14 cellular contexts compared by ENCODE assay signal in the genomic region with DNA sequence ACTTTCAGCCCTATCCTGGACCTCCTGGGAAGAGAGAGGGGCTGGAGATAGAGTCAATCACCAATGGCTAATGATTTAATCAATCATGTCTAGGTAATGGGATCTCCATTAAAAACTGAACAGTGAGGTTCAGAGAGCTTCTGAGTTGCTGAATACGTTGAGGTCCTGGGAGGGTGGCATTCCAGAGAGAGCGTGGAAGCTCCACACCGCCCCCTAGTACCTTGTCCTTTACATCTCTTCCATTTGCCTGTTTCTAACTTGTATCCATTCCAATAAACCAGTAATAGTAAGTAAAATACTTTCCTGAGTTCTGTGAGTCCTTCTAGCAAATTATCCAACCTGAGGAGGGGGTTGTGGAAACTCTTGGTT.
DNase-seq lines count a peak whose midpoint lies in the region; ATAC-seq and TF ChIP-seq lines count a peak whose summit lies in the region.
"Had no signal": no experiment of that assay in that cellular context is flagged by ENCODE, and none has a peak within 500 bp of the region (broad histone marks: within the 10 kb centered on the region; RNA-seq: fewer than 3 reads in every experiment).

No MANE protein-coding gene starts in this region.

- H2BK20ac ChIP-seq in IMR-90 (ENCODE audit: low read depth, low read length) = no peak overlapping the region

- H4K20me1 ChIP-seq in IMR-90 (ENCODE audit: insufficient read depth, low read length) = no peaks in the 10 kb centered on the region

- H3K56ac ChIP-seq in IMR-90 (ENCODE audit: extremely low read depth, insufficient read depth, low read length) = no peak overlapping the region

- POLR2A ChIA-PET in IMR-90 (lab: Charles Lee; ENCODE audit: unreplicated experiment) = no interaction called here
- POLR2A ChIA-PET in WTC11 (lab: Charles Lee) = interaction anchor here (0.7 kb wide), 1 partner anchor 100 kb away, joined by 3 read pairs; no protein-coding TSS in a partner anchor

- H3K18ac ChIP-seq in IMR-90 (ENCODE audit: low read depth, low read length) = no peak overlapping the region

- H3K4me3 Mint-ChIP-seq in WTC11 = no peak overlapping the region
- H3K4me3 Mint-ChIP-seq: activated naive CD4-positive, alpha-beta T cell treated with anti-CD3 and anti-CD28 coated beads, Interleukin-2, amount 10 ng/mL, durations not matched to agents 7 days and 5 days had no signal

- CTCF ChIA-PET in IMR-90 (lab: Yijun Ruan, JAX) (interaction anchor here (0.7 kb wide), 1 partner anchor 303 kb away, joined by 3 read pairs; no protein-coding TSS in a partner anchor), WTC11 (lab: Charles Lee) (interaction anchor here (0.5 to 2.2 kb wide), 26 partner anchors 8 to 379 kb away, joined by 3 to 15 read pairs (median 4); no protein-coding TSS in a partner anchor)

- peaks cover 27% of the 10 kb centered on the region for H3K4me1 Mint-ChIP-seq in WTC11

- no peaks in the 10 kb centered on the region for H3K9me1 ChIP-seq in IMR-90 (ENCODE audit: insufficient read depth, low read length)

- no peak overlapping the region for H3K4me2 ChIP-seq in IMR-90 (ENCODE audit: low read depth, low read length)

- BruUV-seq in IMR-90 (replicated peaks; lab: Mats Ljungman, UMichigan) = no TSS peak

- H3K9ac ChIP-seq in IMR-90 (ENCODE audit: low read depth, low read length) = no peak overlapping the region

- dilution Hi-C loops in IMR-90 (cut with HindIII; ENCODE audit: low sequenced_read_pairs, unreplicated experiment) = no loop called here

- no peaks in the 10 kb centered on the region for H3K9me3 ChIP-seq in IMR-90 (ENCODE audit: control insufficient read depth, insufficient read depth, low read length)
- H3K9me3 ChIP-seq in lower lobe of right lung = no peaks in the 10 kb centered on the region
- H3K9me3 ChIP-seq: left ventricle myocardium inferior, ovary, SJSA1 had no signal

- TF ChIP-seq POLR2A in IMR-90 (IDR thresholded peaks at IDR 0.05; ENCODE audit: low read depth, low read length) = no peak

- H2AFZ ChIP-seq in IMR-90 (replicated peaks; ENCODE audit: low read length, poor library complexity) = no peak overlapping the region

- peak; percentile 32; the same call in 1 of the 2 replicates for ATAC-seq in IMR-90 (ENCODE audit: low read depth)
- peak; percentile 39 for ATAC-seq in WTC11
- peak; percentile 37 to 48 for ATAC-seq in lower lobe of right lung
- ATAC-seq in sciatic nerve = no peak
- ATAC-seq in HG03045 (IDR thresholded peaks at IDR 0.05; ENCODE audit: unreplicated experiment) = no peak

- H3K4ac ChIP-seq in IMR-90 (ENCODE audit: low read depth, low read length) = no peak overlapping the region

- TF ChIP-seq RAD21 in IMR-90 (IDR thresholded peaks at IDR 0.05; ENCODE audit: low read length) = peak; percentile 38; the same call in 1 of the 2 replicates

- H3K27ac Mint-ChIP-seq in WTC11 = no peak overlapping the region
- H3K27ac Mint-ChIP-seq: activated naive CD4-positive, alpha-beta T cell treated with anti-CD3 and anti-CD28 coated beads, Interleukin-2, amount 10 ng/mL, durations not matched to agents 7 days and 5 days had no signal

- H3K27me3 ChIP-seq in IMR-90 (ENCODE audit: control insufficient read depth, insufficient read depth, low read length) = peaks cover 10% of the 10 kb centered on the region
- no peaks in the 10 kb centered on the region for H3K27me3 ChIP-seq in lower lobe of right lung (ENCODE audit: low read depth)
- H3K27me3 ChIP-seq: ovary, SJSA1 had no signal

- TF ChIP-seq CTCF in IMR-90 (conservative IDR thresholded peaks at IDR 0.05; ENCODE audit: low read depth, low read length) = peak; percentile 28; the same call in 1 of the 2 replicates
- no peak for TF ChIP-seq CTCF in WTC11 (IDR thresholded peaks at IDR 0.05)
- peak; percentile 38 for TF ChIP-seq CTCF in lower lobe of right lung (IDR thresholded peaks at IDR 0.05)

- H3K14ac ChIP-seq in IMR-90 (replicated peaks; ENCODE audit: low read depth, low read length) = no peak overlapping the region

- H3K9me3 Mint-ChIP-seq in WTC11 = no peaks in the 10 kb centered on the region
- H3K9me3 Mint-ChIP-seq: activated naive CD4-positive, alpha-beta T cell treated with anti-CD3 and anti-CD28 coated beads, Interleukin-2, amount 10 ng/mL, durations not matched to agents 7 days and 5 days had no signal

- no peak overlapping the region for H2BK120ac ChIP-seq in IMR-90 (ENCODE audit: low read depth, low read length)

- no peak overlapping the region for H4K8ac ChIP-seq in IMR-90 (ENCODE audit: low read depth in 2 of 2, low read length in 2 of 2)

- H3K36me3 Mint-ChIP-seq in WTC11 = no peaks in the 10 kb centered on the region
- H3K36me3 Mint-ChIP-seq: activated naive CD4-positive, alpha-beta T cell treated with anti-CD3 and anti-CD28 coated beads, Interleukin-2, amount 10 ng/mL, durations not matched to agents 7 days and 5 days had no signal

- H2AK5ac ChIP-seq in IMR-90 (ENCODE audit: low read depth, low read length) = no peak overlapping the region

- H2AK9ac ChIP-seq in IMR-90 (replicated peaks; ENCODE audit: low read depth, low read length, poor library complexity) = no peak overlapping the region

- in situ Hi-C loops in IMR-90 (cut with MboI; ENCODE audit: low sequenced_read_pairs) = no loop called here

- intact Hi-C loops in IMR-90 (cut with micrococcal nuclease) (loop anchor here (5.0 kb wide), 1 partner anchor 100 kb away; the partner anchor contains the start of gene B3GNT2), lower lobe of right lung (cut with DNase I) (no loop called here), sciatic nerve (cut with DNase I) (no loop called here)

- H3K4me3 ChIP-seq in IMR-90 (ENCODE audit: insufficient read depth, low read depth, low read length) (no peak overlapping the region), lower lobe of right lung (no peak overlapping the region)
- H3K4me3 ChIP-seq: left ventricle myocardium inferior, ovary, SJSA1 had no signal

- no peak overlapping the region for H2BK5ac ChIP-seq in IMR-90 (ENCODE audit: low read depth, low read length, poor library complexity, severe bottlenecking)

- no peak overlapping the region for H4K5ac ChIP-seq in IMR-90 (ENCODE audit: low read depth, low read length)

- H3K79me1 ChIP-seq in IMR-90 (ENCODE audit: low read depth in 1 of 2, low read length in 2 of 2) = no peaks in the 10 kb centered on the region

- DNase-seq in ELR (ENCODE audit: low read depth) (peak; percentile 20), IMR-90 (no peak), WTC11 (ENCODE audit: low spot score) (peak; percentile 60), lower lobe of right lung (no peak), sciatic nerve (ENCODE audit: low spot score) (no peak), NOMO-1 (lab: John Stamatoyannopoulos, UW; ENCODE audit: unreplicated experiment in 2 of 2) (no peak)
- no peak for DNase-seq in activated CD4-positive, alpha-beta T cell treated with anti-CD3 and anti-CD28 coated beads for 4 hours
- DNase-seq: activated CD4-positive, alpha-beta T cell treated with anti-CD3 and anti-CD28 coated beads, Interleukin-2, amount 50 U/mL, for 1 hour; activated naive CD4-positive, alpha-beta T cell treated with anti-CD3 and anti-CD28 coated beads, Interleukin-2, amount 10 ng/mL, durations not matched to agents 7 days and 5 days; left ventricle myocardium inferior; ovary; stimulated activated naive CD4-positive, alpha-beta T cell treated with Interleukin-2 at 50 U/mL for 16 hours had no signal

- no peaks in the 10 kb centered on the region for H3K36me3 ChIP-seq in IMR-90 (ENCODE audit: control insufficient read depth, insufficient read depth, low read length)
- H3K36me3 ChIP-seq in lower lobe of right lung = no peaks in the 10 kb centered on the region
- H3K36me3 ChIP-seq: left ventricle myocardium inferior, ovary, SJSA1 had no signal

- no peak overlapping the region for H4K91ac ChIP-seq in IMR-90 (ENCODE audit: insufficient read depth, low read depth, low read length)

- H3K23ac ChIP-seq in IMR-90 (ENCODE audit: low read depth, low read length) = no peak overlapping the region

- 0 out of 2 replicates have a peak, but pooled peaks cover 2% of the 10 kb centered on the region for H3K4me1 ChIP-seq in IMR-90 (ENCODE audit: control insufficient read depth, insufficient read depth, low read length)
- H3K4me1 ChIP-seq in lower lobe of right lung = peaks cover 24% of the 10 kb centered on the region
- H3K4me1 ChIP-seq: SJSA1 had no signal

- WGBS in IMR-90 (ENCODE audit: extremely low coverage in 2 of 2, insufficient read length in 1 of 2), 2 experiments = no CpG with 5 or more reads among the region's 3 CpGs

- H3K27me3 Mint-ChIP-seq in WTC11 (ENCODE audit: low read depth) = no peaks in the 10 kb centered on the region

- no peak overlapping the region for H3K27ac ChIP-seq in IMR-90 (ENCODE audit: insufficient read depth, low read length)
- no peak overlapping the region for H3K27ac ChIP-seq in lower lobe of right lung
- H3K27ac ChIP-seq: left ventricle myocardium inferior, ovary, SJSA1 had no signal

- H2BK15ac ChIP-seq in IMR-90 (ENCODE audit: low read depth, low read length) = no peak overlapping the region

TF ChIP-seq in IMR-90, 13 proteins besides CTCF, POLR2A, EP300 and RAD21 (continues in another document):
- TF ChIP-seq, protein P1, sequence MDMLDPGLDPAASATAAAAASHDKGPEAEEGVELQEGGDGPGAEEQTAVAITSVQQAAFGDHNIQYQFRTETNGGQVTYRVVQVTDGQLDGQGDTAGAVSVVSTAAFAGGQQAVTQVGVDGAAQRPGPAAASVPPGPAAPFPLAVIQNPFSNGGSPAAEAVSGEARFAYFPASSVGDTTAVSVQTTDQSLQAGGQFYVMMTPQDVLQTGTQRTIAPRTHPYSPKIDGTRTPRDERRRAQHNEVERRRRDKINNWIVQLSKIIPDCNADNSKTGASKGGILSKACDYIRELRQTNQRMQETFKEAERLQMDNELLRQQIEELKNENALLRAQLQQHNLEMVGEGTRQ (IDR thresholded peaks at IDR 0.05; ENCODE audit: low read depth, low read length) = no peak

TF ChIP-seq in WTC11, 78 proteins besides CTCF, POLR2A, EP300 and RAD21 (continues in another document):
- TF ChIP-seq, protein P2, sequence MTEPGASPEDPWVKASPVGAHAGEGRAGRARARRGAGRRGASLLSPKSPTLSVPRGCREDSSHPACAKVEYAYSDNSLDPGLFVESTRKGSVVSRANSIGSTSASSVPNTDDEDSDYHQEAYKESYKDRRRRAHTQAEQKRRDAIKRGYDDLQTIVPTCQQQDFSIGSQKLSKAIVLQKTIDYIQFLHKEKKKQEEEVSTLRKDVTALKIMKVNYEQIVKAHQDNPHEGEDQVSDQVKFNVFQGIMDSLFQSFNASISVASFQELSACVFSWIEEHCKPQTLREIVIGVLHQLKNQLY (CRISPR knock-in tag; IDR thresholded peaks at IDR 0.05) = no peak
- TF ChIP-seq IRF2 (CRISPR knock-in tag; IDR thresholded peaks at IDR 0.05; ENCODE audit: borderline replicate concordance, low read depth) = no peak

Comparison
In these comparisons a context has a peak if more than half of its experiments do, and no peak if none do; other contexts are left out.
1. DNase-seq: peak in ELR (single experiment) and WTC11 (single experiment); none in IMR-90 (single experiment), lower lobe of right lung (single experiment), sciatic nerve (single experiment), activated CD4-positive, alpha-beta T cell treated with anti-CD3 and anti-CD28 coated beads for 4 hours (0 of 2) and NOMO-1 (0 of 2).
2. ATAC-seq: peak in IMR-90 (single experiment), WTC11 (single experiment) and lower lobe of right lung (2 of 2); none in sciatic nerve (single experiment) and HG03045 (single experiment).